Comparison of ENCODE assay signal across 1 cellular context in genomic region chr7:54995631-54996340, GRCh38.
TF ChIP-seq lines count a peak whose summit lies in the region.

No MANE protein-coding gene starts in this region.

TF ChIP-seq in HCT116, 20 proteins besides CTCF, POLR2A, EP300 and RAD21 (continued from another document):
- peak; percentile 88 for TF ChIP-seq SP1 (IDR thresholded peaks at IDR 0.05; ENCODE audit: low read depth)
- 0 out of 2 replicates have a peak, but pooled peaks have one; percentile 82 for TF ChIP-seq SIN3A (IDR thresholded peaks at IDR 0.05; ENCODE audit: low read depth)
- no peak for TF ChIP-seq EZH2phosphoT487 (IDR thresholded peaks at IDR 0.05; ENCODE audit: borderline replicate concordance)
- TF ChIP-seq ATF3 (IDR thresholded peaks at IDR 0.05), result no peak
- peak; percentile 86 for TF ChIP-seq JUND (IDR thresholded peaks at IDR 0.05)
- peak; percentile 63 for TF ChIP-seq CEBPB (IDR thresholded peaks at IDR 0.05; ENCODE audit: low read depth)
- TF ChIP-seq EZH2 (IDR thresholded peaks at IDR 0.05), result no peak
- TF ChIP-seq YY1 (IDR thresholded peaks at IDR 0.05; ENCODE audit: extremely low read depth, insufficient replicate concordance, low read depth, low read length), result no peak
- no peak for TF ChIP-seq ZNF274 (IDR thresholded peaks at IDR 0.05; ENCODE audit: low read depth, low read length)
TF ChIP-seq in HCT116: peak in this region for 12.
